23 cellular contexts compared by ENCODE assay signal in genomic region chr12:53978477-53979356, GRCh38. TPM values are rescaled to one million over a fixed set of nuclear protein-coding genes. Genes with fewer than 3 reads are reported as not detected.
DNase-seq lines count a peak whose midpoint lies in the region; FAIRE-seq and TF ChIP-seq lines count a peak whose summit lies in the region.
"Had no signal": no experiment of that assay in that cellular context is flagged by ENCODE, and none has a peak within 500 bp of the region (broad histone marks: within the 10 kb centered on the region; RNA-seq: fewer than 3 reads in every experiment).

No MANE protein-coding gene starts in this region.

- H3K9me3 Mint-ChIP-seq in Caco-2 (ENCODE audit: unreplicated experiment) = no peaks in the 10 kb centered on the region
- no peaks in the 10 kb centered on the region for H3K9me3 Mint-ChIP-seq in nephron progenitor cell
- H3K9me3 Mint-ChIP-seq: activated naive CD4-positive, alpha-beta T cell treated with anti-CD3 and anti-CD28 coated beads, Interleukin-2, amount 50 U/mL, for 72 hours had no signal

- no TSS peak for BruUV-seq in Caco-2 (replicated peaks; lab: Mats Ljungman, UMichigan)

- no peaks in the 10 kb centered on the region; the same call in 1 of the 2 replicates for H3K36me3 ChIP-seq in Caco-2 (ENCODE audit: control insufficient read depth, insufficient read depth, low read length)
- H3K36me3 ChIP-seq in HUES6 (ENCODE audit: control insufficient read depth, insufficient read depth, low read length) = no peaks in the 10 kb centered on the region
- no peaks in the 10 kb centered on the region for H3K36me3 ChIP-seq in colonic mucosa
- H3K36me3 ChIP-seq: stomach had no signal

- intact Hi-C loops in Caco-2 (cut with micrococcal nuclease; ENCODE audit: unreplicated experiment) (loop anchor here (2.0 to 5.0 kb wide), 3 partner anchors 24 to 40 kb away; partner anchors contain the start of genes HOXC12 and HOXC13), colonic mucosa (cut with DNase I) (no loop called here)

- H3K36me3 Mint-ChIP-seq in Caco-2 (ENCODE audit: insufficient read depth, unreplicated experiment) (no peaks in the 10 kb centered on the region), nephron progenitor cell (ENCODE audit: low read depth) (no peaks in the 10 kb centered on the region)

- peaks cover 23% of the 10 kb centered on the region for H3K4me1 Mint-ChIP-seq in Caco-2 (ENCODE audit: low read depth, unreplicated experiment)
- peaks cover 91% of the 10 kb centered on the region for H3K4me1 Mint-ChIP-seq in nephron progenitor cell

- H3K4me1 ChIP-seq in Caco-2 (peaks cover 35% of the 10 kb centered on the region), HUES6 (ENCODE audit: control insufficient read depth, insufficient read depth, low read length) (peaks cover 9% of the 10 kb centered on the region; the same call in 1 of the 2 replicates), colonic mucosa (no peaks in the 10 kb centered on the region)

- DNase-seq in Caco-2 (peak; percentile 85 to 89), colonic mucosa (peak; percentile 48), nephron progenitor cell (no peak), NCI-H2227 (lab: John Stamatoyannopoulos, UW; ENCODE audit: unreplicated experiment) (no peak), H54 (ENCODE audit: insufficient read length, low spot score) (no peak), SHP77 (lab: John Stamatoyannopoulos, UW) (no peak), midbrain (lab: John Stamatoyannopoulos, UW) (no peak)
- DNase-seq: activated CD4-positive, CD25-positive, alpha-beta regulatory T cell; AML-193; NCI-H187; NCI-H446; occipital lobe; stomach; T-helper 2 cell had no signal

- CTCF ChIA-PET in Caco-2 (lab: Charles Lee) = interaction anchor here (0.5 to 1.7 kb wide), 10 partner anchors 9 to 346 kb away, joined by 3 to 8 read pairs (median 4); partner anchors contain the start of genes COPZ1, HOXC13 and HOXC8

- H3K4me3 Mint-ChIP-seq in Caco-2 (ENCODE audit: unreplicated experiment) (peak overlapping the region; percentile 68), nephron progenitor cell (peak overlapping the region; percentile 98)

- H3K9me3 ChIP-seq in Caco-2 (no peaks in the 10 kb centered on the region), HUES6 (ENCODE audit: control insufficient read depth, insufficient read depth, low read depth, low read length) (no peaks in the 10 kb centered on the region), colonic mucosa (no peaks in the 10 kb centered on the region)

- H3K27ac ChIP-seq in HUES6 (ENCODE audit: low read depth, low read length) = no peak overlapping the region
- H3K27ac ChIP-seq in colonic mucosa = no peak overlapping the region
- H3K27ac ChIP-seq: stomach had no signal

- H3K4me3 ChIP-seq in Caco-2 (ENCODE audit: low read depth, low read length) (peak overlapping the region; percentile 43), HUES6 (ENCODE audit: low read depth, low read length) (no peak overlapping the region), colonic mucosa (no peak overlapping the region)
- H3K4me3 ChIP-seq: stomach had no signal

- POLR2A ChIA-PET in Caco-2 (lab: Charles Lee) = interaction anchor here (0.5 to 2.2 kb wide), 6 partner anchors 25 to 1023 kb away, joined by 4 to 15 read pairs (median 6); partner anchors contain the start of gene HOXC12

- peak overlapping the region; percentile 90 for H3K27ac Mint-ChIP-seq in Caco-2 (ENCODE audit: unreplicated experiment)
- H3K27ac Mint-ChIP-seq in nephron progenitor cell = peak overlapping the region; percentile 92
- H3K27ac Mint-ChIP-seq: activated naive CD4-positive, alpha-beta T cell treated with anti-CD3 and anti-CD28 coated beads, Interleukin-2, amount 50 U/mL, for 72 hours had no signal

- H3K9ac ChIP-seq in HUES6 (ENCODE audit: low read length) (peak overlapping the region; percentile 24), colonic mucosa (ENCODE audit: low read depth in 2 of 2, low read length in 2 of 2) (no peak overlapping the region)

- no peaks in the 10 kb centered on the region for H3K27me3 ChIP-seq in Caco-2 (replicated peaks; ENCODE audit: control insufficient read depth, insufficient read depth, low read length)
- H3K27me3 ChIP-seq in HUES6 (ENCODE audit: control insufficient read depth, insufficient read depth, low read length) = peaks cover 100% of the 10 kb centered on the region
- H3K27me3 ChIP-seq in colonic mucosa = peaks cover 90% of the 10 kb centered on the region

- TF ChIP-seq POLR2A in H54 (IDR thresholded peaks at IDR 0.05; ENCODE audit: low read depth, low read length) = no peak

- TF ChIP-seq CTCF in Caco-2 (IDR thresholded peaks at IDR 0.05; ENCODE audit: insufficient read depth in 1 of 2, low read depth in 1 of 2, low read length in 1 of 2, severe bottlenecking in 1 of 2, unreplicated experiment in 1 of 2) = no peak
- TF ChIP-seq CTCF in colonic mucosa (IDR thresholded peaks at IDR 0.05) = no peak
- TF ChIP-seq CTCF in nephron progenitor cell (IDR thresholded peaks at IDR 0.05) = no peak

- H3K27me3 Mint-ChIP-seq in Caco-2 (ENCODE audit: insufficient read depth, unreplicated experiment) = no peaks in the 10 kb centered on the region
- H3K27me3 Mint-ChIP-seq in nephron progenitor cell (ENCODE audit: low read depth, poor library complexity) = peaks cover 96% of the 10 kb centered on the region

- FAIRE-seq in H54 (lab: Jason Lieb, UNC) = no peak
- FAIRE-seq: endothelial cell of umbilical vein, frontal cortex, urothelium cell line had no signal

RNA-seq across cellular contexts. Expression of gene HOTAIR, which starts 4.0 kb away (rescaled TPM):
- 1.6 and 1.9 TPM in 2 replicates for total RNA-seq in Caco-2 (2022)
- not detected for total RNA-seq in colonic mucosa
- total RNA-seq: activated naive CD4-positive, alpha-beta T cell treated with anti-CD3 and anti-CD28 coated beads, Interleukin-2, amount 50 U/mL, for 72 hours; endothelial cell of umbilical vein; frontal cortex; left lobe of liver; mucosa of gallbladder; occipital lobe; Right ventricle myocardium inferior; stomach had no signal

RNA-seq across cellular contexts. Expression of gene HOXC11, which starts 5.8 kb away (rescaled TPM):
- total RNA-seq in Caco-2 (2022) = 1.7 and 2.2 TPM in 2 replicates
- total RNA-seq in colonic mucosa = not detected
- total RNA-seq: activated naive CD4-positive, alpha-beta T cell treated with anti-CD3 and anti-CD28 coated beads, Interleukin-2, amount 50 U/mL, for 72 hours; endothelial cell of umbilical vein; frontal cortex; left lobe of liver; mucosa of gallbladder; occipital lobe; Right ventricle myocardium inferior; stomach had no signal

RNA-seq across cellular contexts. Expression of gene HOXC10, which starts 6.2 kb away (rescaled TPM):
- total RNA-seq in Caco-2 (2022) = 4.0 and 4.5 TPM in 2 replicates
- total RNA-seq in colonic mucosa = not detected
- total RNA-seq: activated naive CD4-positive, alpha-beta T cell treated with anti-CD3 and anti-CD28 coated beads, Interleukin-2, amount 50 U/mL, for 72 hours; endothelial cell of umbilical vein; frontal cortex; mucosa of gallbladder; occipital lobe; Right ventricle myocardium inferior; stomach had no signal

RNA-seq across cellular contexts. Expression of gene HOXC9, which starts 21.2 kb away (rescaled TPM):
- total RNA-seq in Caco-2 (2022) (2.9 and 3.1 TPM in 2 replicates), colonic mucosa (not detected)
- total RNA-seq: activated naive CD4-positive, alpha-beta T cell treated with anti-CD3 and anti-CD28 coated beads, Interleukin-2, amount 50 U/mL, for 72 hours; frontal cortex; left lobe of liver; mucosa of gallbladder; occipital lobe; Right ventricle myocardium inferior; stomach had no signal

RNA-seq across cellular contexts. Expression of gene HOXC12, which starts 24.0 kb away (rescaled TPM):
- total RNA-seq in Caco-2 (2022) (9.4 and 10.3 TPM in 2 replicates), colonic mucosa (not detected)
- total RNA-seq: activated naive CD4-positive, alpha-beta T cell treated with anti-CD3 and anti-CD28 coated beads, Interleukin-2, amount 50 U/mL, for 72 hours; endothelial cell of umbilical vein; frontal cortex; G401; left lobe of liver; mucosa of gallbladder; occipital lobe; Right ventricle myocardium inferior; stomach had no signal

Comparison
In these comparisons a context has a peak if more than half of its experiments do, and no peak if none do; other contexts are left out.
1. DNase-seq: peak in Caco-2 (2 of 2) and colonic mucosa (single experiment); none in nephron progenitor cell (single experiment), NCI-H2227 (single experiment), H54 (single experiment), SHP77 (0 of 2) and midbrain (single experiment).